ENCODE assay signal across 1 cellular context in the genomic region with DNA sequence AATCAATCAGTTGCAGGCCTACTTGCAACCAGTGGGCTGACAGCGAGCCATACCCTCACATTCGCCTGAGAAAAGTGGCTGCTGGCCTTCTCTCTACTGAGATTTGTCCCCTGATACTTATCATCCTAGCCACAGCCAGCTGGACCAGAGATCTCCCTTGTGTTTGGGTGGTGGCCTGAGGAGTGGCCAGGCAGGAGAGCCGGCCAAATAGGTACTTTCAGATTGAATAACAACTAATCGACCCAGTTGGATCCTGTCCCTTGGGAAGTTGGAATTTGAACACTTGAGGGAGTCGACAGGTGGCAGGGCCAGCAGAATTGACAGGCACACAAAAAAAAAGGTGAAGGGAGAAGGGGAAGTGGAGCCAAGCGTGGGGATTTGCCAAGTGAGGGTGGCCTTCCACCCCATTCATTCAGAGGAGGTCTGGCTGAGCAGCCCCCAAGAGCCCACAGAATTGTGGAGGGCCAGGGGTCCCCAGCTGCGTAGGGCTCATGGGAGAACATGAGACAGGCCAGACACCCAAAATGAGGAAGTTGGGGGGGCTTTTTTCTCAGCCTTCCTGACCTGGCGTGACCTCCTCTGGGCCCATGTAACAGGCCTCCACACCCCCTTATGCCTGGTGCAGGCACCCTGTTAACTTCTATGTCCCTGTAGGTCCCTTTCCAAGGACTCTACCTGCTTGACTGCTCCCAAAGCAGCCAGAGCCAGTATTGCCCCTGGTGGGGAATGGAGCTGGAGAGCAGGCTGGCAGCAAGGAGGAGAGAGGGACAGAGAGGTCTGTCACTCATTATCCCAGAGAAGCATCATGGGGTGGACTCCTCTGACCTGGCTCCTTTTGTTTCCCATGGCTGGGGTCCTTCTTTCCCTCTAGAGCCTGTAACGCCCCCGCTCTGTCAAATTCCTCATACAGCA.
TF ChIP-seq lines count a peak whose summit lies in the region.

No MANE protein-coding gene starts in this region.

TF ChIP-seq in HCT116, 20 proteins besides CTCF, POLR2A, EP300 and RAD21:
- no peak for TF ChIP-seq ELF1 (IDR thresholded peaks at IDR 0.05; ENCODE audit: borderline replicate concordance, low read depth)
- TF ChIP-seq POLR2AphosphoS5 (IDR thresholded peaks at IDR 0.05; ENCODE audit: low read depth, low read length) = peak; percentile 29; the same call in 1 of the 2 replicates
